17 cellular contexts compared by ENCODE assay signal in the genomic region with DNA sequence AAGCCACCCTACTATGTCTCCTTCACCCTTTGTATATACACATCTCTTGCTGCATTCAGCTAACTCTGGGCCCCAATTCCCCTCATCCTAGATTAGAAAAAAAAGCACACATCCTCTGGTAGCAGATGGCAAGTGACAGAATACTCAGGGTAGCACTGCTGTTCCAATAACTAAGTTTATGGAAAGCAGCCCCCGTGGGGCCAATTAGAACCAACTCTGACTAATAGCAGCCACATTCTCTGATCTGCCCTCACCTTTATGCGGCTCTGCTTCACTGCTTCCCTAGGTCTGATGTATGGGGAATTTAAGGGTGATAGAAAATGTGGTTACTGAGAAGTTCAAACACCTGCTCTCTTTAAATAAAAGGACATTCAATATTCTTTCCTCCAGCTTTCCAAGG.
DNase-seq lines count a peak whose midpoint lies in the region; ATAC-seq and TF ChIP-seq lines count a peak whose summit lies in the region.
"Had no signal": no experiment of that assay in that cellular context is flagged by ENCODE, and none has a peak within 500 bp of the region (broad histone marks: within the 10 kb centered on the region; RNA-seq: fewer than 3 reads in every experiment).

No MANE protein-coding gene starts in this region.

- H3K36me3 ChIP-seq in hepatocyte (replicated peaks; ENCODE audit: insufficient read depth, low read depth), result no peaks in the 10 kb centered on the region
- H3K36me3 ChIP-seq: BE2C, MG63, SJCRH30 had no signal

- peak; percentile 64 for ATAC-seq in HG02759 (IDR thresholded peaks at IDR 0.05; ENCODE audit: unreplicated experiment)
- no peak for ATAC-seq in GM21515 (IDR thresholded peaks at IDR 0.05; ENCODE audit: unreplicated experiment)
- ATAC-seq: PC-3 had no signal

- H4K20me1 ChIP-seq in hepatocyte (ENCODE audit: insufficient read depth, poor library complexity, severe bottlenecking), result no peaks in the 10 kb centered on the region

- no peak overlapping the region for H3K27ac Mint-ChIP-seq in activated naive CD8-positive, alpha-beta T cell treated with anti-CD3 and anti-CD28 coated beads for 36 hours
- H3K27ac Mint-ChIP-seq: CD4-positive, alpha-beta memory T cell had no signal

- no peaks in the 10 kb centered on the region for H3K79me2 ChIP-seq in hepatocyte

- no peaks in the 10 kb centered on the region for H3K4me1 Mint-ChIP-seq in activated naive CD8-positive, alpha-beta T cell treated with anti-CD3 and anti-CD28 coated beads for 36 hours
- H3K4me1 Mint-ChIP-seq: CD4-positive, alpha-beta memory T cell had no signal

- no peak overlapping the region for H3K4me3 Mint-ChIP-seq in activated naive CD8-positive, alpha-beta T cell treated with anti-CD3 and anti-CD28 coated beads for 36 hours
- H3K4me3 Mint-ChIP-seq: CD4-positive, alpha-beta memory T cell had no signal

- no peak for TF ChIP-seq CTCF in hepatocyte (IDR thresholded peaks at IDR 0.05; ENCODE audit: poor library complexity)

- no peaks in the 10 kb centered on the region for H3K9me2 ChIP-seq in hepatocyte (replicated peaks; ENCODE audit: insufficient read depth)

- no peaks in the 10 kb centered on the region for H3K27me3 Mint-ChIP-seq in activated naive CD8-positive, alpha-beta T cell treated with anti-CD3 and anti-CD28 coated beads for 36 hours
- H3K27me3 Mint-ChIP-seq: CD4-positive, alpha-beta memory T cell had no signal

- H3K4me3 ChIP-seq in hepatocyte, result no peak overlapping the region
- H3K4me3 ChIP-seq: MG63, SJCRH30 had no signal

- no peaks in the 10 kb centered on the region for H3K27me3 ChIP-seq in hepatocyte
- H3K27me3 ChIP-seq: BE2C, MG63, SJCRH30 had no signal

- DNase-seq in NCI-H2107 (lab: John Stamatoyannopoulos, UW), result peak; percentile 1
- DNase-seq in NCI-H82 (lab: John Stamatoyannopoulos, UW), result peak; percentile 69
- DNase-seq in NCI-H146 treated with DMSO at 0.1 percent for 48 hours (lab: John Stamatoyannopoulos, UW; ENCODE audit: unreplicated experiment), result no peak
- no peak for DNase-seq in hepatocyte (ENCODE audit: low spot score)
- no peak for DNase-seq in activated naive CD8-positive, alpha-beta T cell treated with anti-CD3 and anti-CD28 coated beads for 36 hours
- DNase-seq: BE2C; CD4-positive, alpha-beta memory T cell; DND-41; MG63; NCI-H1092; NCI-H226; NCI-H748 treated with DMSO at 0.1 percent for 48 hours; PC-3; SJCRH30 had no signal

- no peak overlapping the region for H3K27ac ChIP-seq in hepatocyte
- H3K27ac ChIP-seq: RWPE1, SJCRH30 had no signal

- H2AFZ ChIP-seq in hepatocyte, result no peak overlapping the region

- no peaks in the 10 kb centered on the region for H3K4me1 ChIP-seq in hepatocyte (ENCODE audit: insufficient read depth)
- H3K4me1 ChIP-seq: BE2C had no signal

- no peaks in the 10 kb centered on the region for H3K9me3 Mint-ChIP-seq in activated naive CD8-positive, alpha-beta T cell treated with anti-CD3 and anti-CD28 coated beads for 36 hours

- H3K36me3 Mint-ChIP-seq in activated naive CD8-positive, alpha-beta T cell treated with anti-CD3 and anti-CD28 coated beads for 36 hours, result no peaks in the 10 kb centered on the region
- H3K36me3 Mint-ChIP-seq: CD4-positive, alpha-beta memory T cell had no signal

- no peak overlapping the region for H3K4me2 ChIP-seq in hepatocyte

- WGBS in hepatocyte (ENCODE audit: low lambda C conversion rate, missing lambda C conversion rate), result 80% methylated on average over 2 of the region's 2 CpGs

- no peaks in the 10 kb centered on the region for H3K9me3 ChIP-seq in hepatocyte (ENCODE audit: low read depth)
- H3K9me3 ChIP-seq: BE2C, MG63, SJCRH30 had no signal

Comparison
In these comparisons a context has a peak if more than half of its experiments do, and no peak if none do; other contexts are left out.
1. DNase-seq: peak in NCI-H2107 (single experiment) and NCI-H82 (single experiment); none in NCI-H146 treated with DMSO at 0.1 percent for 48 hours (single experiment), hepatocyte (single experiment) and activated naive CD8-positive, alpha-beta T cell treated with anti-CD3 and anti-CD28 coated beads for 36 hours (single experiment).